Comparison of ENCODE assay signal across 17 cellular contexts in genomic region chr6:142322066-142322465, GRCh38.
"Had no signal": no experiment of that assay in that cellular context is flagged by ENCODE, and none has a peak within 500 bp of the region (broad histone marks: within the 10 kb centered on the region; RNA-seq: fewer than 3 reads in every experiment).

No MANE protein-coding gene starts in this region.

- H3K36me3 ChIP-seq: colonic mucosa, right atrium auricular region, suprapubic skin, thyroid gland, upper lobe of left lung, uterus had no signal

- H3K27ac ChIP-seq: foreskin keratinocyte, right atrium auricular region, suprapubic skin, thyroid gland, upper lobe of left lung, uterus had no signal

- H3K27me3 ChIP-seq: colonic mucosa, foreskin keratinocyte, right atrium auricular region, suprapubic skin, thyroid gland, upper lobe of left lung had no signal

- H3K9me3 ChIP-seq: colonic mucosa, right atrium auricular region, suprapubic skin, thyroid gland, upper lobe of left lung, uterus had no signal

- H3K4me3 ChIP-seq: colonic mucosa, right atrium auricular region, suprapubic skin, thyroid gland, upper lobe of left lung, uterus had no signal

- ATAC-seq: foreskin keratinocyte; natural killer cell; stimulated activated naive CD8-positive, alpha-beta T cell treated with anti-CD3 and anti-CD28 coated beads, Interleukin-15, Interleukin-2, amounts not matched to agents 100 U/mL and 50 U/mL, for 24 hours had no signal

- H3K4me1 ChIP-seq: right atrium auricular region, suprapubic skin, thyroid gland, upper lobe of left lung, uterus had no signal

- DNase-seq: colonic mucosa; dermis blood vessel endothelial cell; erythroblast; foreskin keratinocyte; head of caudate nucleus; hippocampal formation; mammary epithelial cell; natural killer cell; posterior cingulate gyrus; small intestine; stimulated activated CD4-positive, alpha-beta T cell treated with anti-CD3 and anti-CD28 coated beads, Interleukin-12 subunit alpha, Interleukin-12 subunit beta, amount 100 ng/mL, for 4 hours; stimulated activated naive CD8-positive, alpha-beta T cell treated with anti-CD3 and anti-CD28 coated beads, Interleukin-15, Interleukin-2, amounts not matched to agents 100 U/mL and 50 U/mL, for 24 hours; thyroid gland; uterus had no signal
